In genomic region chrX:68146054-68146453, GRCh38 we compare ENCODE assay signal across 8 cellular contexts.
DNase-seq lines count a peak whose midpoint lies in the region; ATAC-seq and TF ChIP-seq lines count a peak whose summit lies in the region.

No MANE protein-coding gene starts in this region.

- no peak overlapping the region for H3K9ac ChIP-seq in mesenchymal stem cell (ENCODE audit: low read length)

- peaks cover 0 to 2% of the 10 kb centered on the region in 2 experiments for H3K27me3 ChIP-seq in mesenchymal stem cell (ENCODE audit: control insufficient read depth in 1 of 2, insufficient read depth in 1 of 2, low read length in 2 of 2)

- no peak overlapping the region for H3K23ac ChIP-seq in mesenchymal stem cell (ENCODE audit: low read length in 2 of 2)

- no peak overlapping the region for H3K27ac ChIP-seq in mesenchymal stem cell (ENCODE audit: low read length, poor library complexity, severe bottlenecking)

- H2AK5ac ChIP-seq in mesenchymal stem cell (ENCODE audit: low read length, severe bottlenecking), result no peak overlapping the region

- no peak overlapping the region for H2AFZ ChIP-seq in mesenchymal stem cell (ENCODE audit: low read depth, low read length)

- H4K8ac ChIP-seq in mesenchymal stem cell (ENCODE audit: low read length), result no peak overlapping the region

- H4K91ac ChIP-seq in mesenchymal stem cell (ENCODE audit: low read length), result no peak overlapping the region

- peak; percentile 39 to 52 for TF ChIP-seq CTCF in brain (conservative IDR thresholded peaks at IDR 0.05)

- no peaks in the 10 kb centered on the region for H3K9me3 ChIP-seq in mesenchymal stem cell (ENCODE audit: control insufficient read depth, low read length)

- no peak overlapping the region for H2BK5ac ChIP-seq in mesenchymal stem cell (ENCODE audit: low read depth, low read length, poor library complexity, severe bottlenecking)

- peaks cover 0 to 3% (median 0%) of the 10 kb centered on the region in 5 experiments for H3K9me3 Mint-ChIP-seq in brain

- H2BK120ac ChIP-seq in mesenchymal stem cell (ENCODE audit: low read depth, low read length), result no peak overlapping the region

- H3K36me3 Mint-ChIP-seq in brain, result no peaks in the 10 kb centered on the region

- H3K14ac ChIP-seq in mesenchymal stem cell (ENCODE audit: low read length in 2 of 2), result no peak overlapping the region

- no peak overlapping the region for H3K18ac ChIP-seq in mesenchymal stem cell (ENCODE audit: low read depth in 1 of 2, low read length in 2 of 2)

- no CpG with 5 or more reads among the region's 2 CpGs for WGBS in mesenchymal stem cell

- H2BK15ac ChIP-seq in mesenchymal stem cell (ENCODE audit: low read depth, poor library complexity, severe bottlenecking), result no peak overlapping the region

- no peak overlapping the region for H2BK12ac ChIP-seq in mesenchymal stem cell (ENCODE audit: low read length in 2 of 2)

- TF ChIP-seq POLR2A in GM18505 (IDR thresholded peaks at IDR 0.05; ENCODE audit: borderline replicate concordance, extremely low read depth, insufficient read depth, insufficient read length), result no peak

- H3K4ac ChIP-seq in mesenchymal stem cell (ENCODE audit: low read depth in 1 of 2, low read length in 2 of 2), result no peak overlapping the region

- no peak for ATAC-seq in HG02623 (IDR thresholded peaks at IDR 0.05; ENCODE audit: unreplicated experiment)
- ATAC-seq in GM18505 (IDR thresholded peaks at IDR 0.05; ENCODE audit: unreplicated experiment), result no peak
- ATAC-seq in HG02642 (IDR thresholded peaks at IDR 0.05; ENCODE audit: poor library complexity, unreplicated experiment), result no peak

- H3K27ac Mint-ChIP-seq in brain, result no peak overlapping the region

- H3K27me3 Mint-ChIP-seq in brain, result no peaks in the 10 kb centered on the region

- DNase-seq in ELR (ENCODE audit: low read depth) (peak; percentile 51), M059J (ENCODE audit: low read depth) (peak; percentile 58), mesenchymal stem cell (peak; percentile 43), DMS153 (lab: John Stamatoyannopoulos, UW) (no peak)

- H3K4me1 Mint-ChIP-seq in brain, result no peaks in the 10 kb centered on the region

- H3K4me2 ChIP-seq in mesenchymal stem cell (ENCODE audit: low read length, poor library complexity, severe bottlenecking), result no peak overlapping the region

- no peaks in the 10 kb centered on the region for H3K4me1 ChIP-seq in mesenchymal stem cell (ENCODE audit: control insufficient read depth, insufficient read depth, low read depth, low read length)

- H3K4me3 ChIP-seq in mesenchymal stem cell (ENCODE audit: insufficient read depth in 1 of 2, low read depth in 1 of 2, low read length in 2 of 2), result no peak overlapping the region

- H3K4me3 Mint-ChIP-seq in brain, result no peak overlapping the region

- no peaks in the 10 kb centered on the region for H3K36me3 ChIP-seq in mesenchymal stem cell (ENCODE audit: control insufficient read depth in 1 of 2, insufficient read depth in 2 of 2, low read depth in 1 of 2, low read length in 2 of 2)

- H3K79me1 ChIP-seq in mesenchymal stem cell (replicated peaks; ENCODE audit: low read length, poor library complexity, severe bottlenecking), result no peaks in the 10 kb centered on the region
